Comparison of ENCODE assay signal across 12 cellular contexts in genomic region chr5:172879434-172879828, GRCh38. TPM values are rescaled to one million over a fixed set of nuclear protein-coding genes. Genes with fewer than 3 reads are reported as not detected.
A peak's percentile ranks its signal among the peaks of the same experiment; 100 is the strongest.
DNase-seq lines count a peak whose midpoint lies in the region; ATAC-seq and TF ChIP-seq lines count a peak whose summit lies in the region.
"Had no signal": no experiment of that assay in that cellular context is flagged by ENCODE, and none has a peak within 500 bp of the region (broad histone marks: within the 10 kb centered on the region; RNA-seq: fewer than 3 reads in every experiment).

No MANE protein-coding gene starts in this region.

- peaks cover 18% of the 10 kb centered on the region for H3K36me3 Mint-ChIP-seq in neural progenitor cell

- no peak overlapping the region for H2AFZ ChIP-seq in neural progenitor cell (replicated peaks)

- H3K9ac ChIP-seq in neural progenitor cell, result no peak overlapping the region

- H3K4me1 ChIP-seq in left ventricle myocardium inferior (peaks cover 63% of the 10 kb centered on the region), sigmoid colon (peaks cover 0 to 23% (median 9%) of the 10 kb centered on the region in 4 donors), neural progenitor cell (peaks cover 6% of the 10 kb centered on the region)

- no peaks in the 10 kb centered on the region for H3K79me2 ChIP-seq in neural progenitor cell (ENCODE audit: low read depth)

- no peak overlapping the region for H3K27ac Mint-ChIP-seq in neural progenitor cell
- H3K27ac Mint-ChIP-seq: activated CD8-positive, alpha-beta T cell treated with anti-CD3 and anti-CD28 coated beads for 36 hours; activated T-helper 17 cell treated with anti-CD3 and anti-CD28 coated beads, Interleukin-2, amount 50 U/mL, for 72 hours had no signal

- H3F3A ChIP-seq in neural progenitor cell (ENCODE audit: low read depth), result no peaks in the 10 kb centered on the region

- H3K4me3 ChIP-seq in left ventricle myocardium inferior (peak overlapping the region; percentile 28), sigmoid colon (no peak overlapping the region), neural progenitor cell (no peak overlapping the region)

- DNase-seq in Right ventricle myocardium inferior (ENCODE audit: missing footprints), result no peak
- no peak for DNase-seq in left cardiac atrium
- no peak for DNase-seq in left ventricle myocardium inferior
- DNase-seq in sigmoid colon, result no peak
- no peak for DNase-seq in NCI-H748 treated with DMSO at 0.1 percent for 48 hours (lab: John Stamatoyannopoulos, UW)
- no peak for DNase-seq in stimulated activated CD4-positive, alpha-beta T cell treated with anti-CD3 and anti-CD28 coated beads, Interleukin-2, amount 100 ng/mL, for 48 hours
- DNase-seq in neural progenitor cell (ENCODE audit: low spot score), result no peak
- DNase-seq: 8988T; activated CD8-positive, alpha-beta T cell treated with anti-CD3 and anti-CD28 coated beads for 36 hours; NCI-H1048 had no signal

- 79 to 84% methylated on average over 8 of the region's 8 CpGs for WGBS in sigmoid colon, 2 donors

- H3K4me3 Mint-ChIP-seq in neural progenitor cell, result no peak overlapping the region
- H3K4me3 Mint-ChIP-seq: activated CD8-positive, alpha-beta T cell treated with anti-CD3 and anti-CD28 coated beads for 36 hours; activated T-helper 17 cell treated with anti-CD3 and anti-CD28 coated beads, Interleukin-2, amount 50 U/mL, for 72 hours had no signal

- TF ChIP-seq EP300 in sigmoid colon (IDR thresholded peaks at IDR 0.05), result no peak

- peaks cover 10% of the 10 kb centered on the region for H3K36me3 ChIP-seq in left ventricle myocardium inferior
- peaks cover 0 to 3% (median 0%) of the 10 kb centered on the region in 4 donors for H3K36me3 ChIP-seq in sigmoid colon
- H3K36me3 ChIP-seq in neural progenitor cell, result no peaks in the 10 kb centered on the region

- H3K27ac ChIP-seq in left ventricle myocardium inferior (replicated peaks), result peak overlapping the region; percentile 85
- H3K27ac ChIP-seq in sigmoid colon, result peak overlapping the region; percentile 8 to 84 (median 67)
- H3K27ac ChIP-seq in neural progenitor cell, result no peak overlapping the region

- H3K27me3 ChIP-seq in left ventricle myocardium inferior (ENCODE audit: low read depth) (no peaks in the 10 kb centered on the region), sigmoid colon (no peaks in the 10 kb centered on the region), neural progenitor cell (no peaks in the 10 kb centered on the region)

- no peaks in the 10 kb centered on the region for H3K27me3 Mint-ChIP-seq in neural progenitor cell (ENCODE audit: insufficient read depth, low read depth)
- H3K27me3 Mint-ChIP-seq: activated CD8-positive, alpha-beta T cell treated with anti-CD3 and anti-CD28 coated beads for 36 hours; activated T-helper 17 cell treated with anti-CD3 and anti-CD28 coated beads, Interleukin-2, amount 50 U/mL, for 72 hours had no signal

- no peaks in the 10 kb centered on the region for H3K9me3 Mint-ChIP-seq in neural progenitor cell
- H3K9me3 Mint-ChIP-seq: activated CD8-positive, alpha-beta T cell treated with anti-CD3 and anti-CD28 coated beads for 36 hours; activated T-helper 17 cell treated with anti-CD3 and anti-CD28 coated beads, Interleukin-2, amount 50 U/mL, for 72 hours had no signal

- TF ChIP-seq CTCF in left ventricle myocardium inferior (IDR thresholded peaks at IDR 0.05; ENCODE audit: borderline replicate concordance) (no peak), sigmoid colon (IDR thresholded peaks at IDR 0.05) (no peak), neural progenitor cell (IDR thresholded peaks at IDR 0.05) (no peak)

- ATAC-seq in Right ventricle myocardium inferior (peak; percentile 18), left cardiac atrium (no peak), HG03432 (IDR thresholded peaks at IDR 0.05; ENCODE audit: unreplicated experiment) (no peak)
- ATAC-seq: activated CD8-positive, alpha-beta T cell treated with anti-CD3 and anti-CD28 coated beads for 36 hours; activated T-helper 17 cell treated with anti-CD3 and anti-CD28 coated beads, Interleukin-2, amount 50 U/mL, for 72 hours had no signal

- H3K4me1 Mint-ChIP-seq in neural progenitor cell, result peaks cover 12% of the 10 kb centered on the region

- peaks cover 8% of the 10 kb centered on the region for H3K9me3 ChIP-seq in left ventricle myocardium inferior (replicated peaks)
- no peaks in the 10 kb centered on the region for H3K9me3 ChIP-seq in sigmoid colon
- no peaks in the 10 kb centered on the region for H3K9me3 ChIP-seq in neural progenitor cell (ENCODE audit: low read depth)

- intact Hi-C loops in Right ventricle myocardium inferior (cut with DNase I), result no loop called here
- intact Hi-C loops in left cardiac atrium (cut with DNase I), result no loop called here
- intact Hi-C loops in left ventricle myocardium inferior (cut with micrococcal nuclease), result no loop called here
- intact Hi-C loops in sigmoid colon (cut with DNase I), result no loop called here

- TF ChIP-seq POLR2A in sigmoid colon (IDR thresholded peaks at IDR 0.05), result no peak

- H3K4me2 ChIP-seq in neural progenitor cell, result no peak overlapping the region

- H4K20me1 ChIP-seq in neural progenitor cell (ENCODE audit: low read depth), result peaks cover 26% of the 10 kb centered on the region

RNA-seq across cellular contexts. Expression of gene ERGIC1, which starts 45.4 kb away (rescaled TPM):
- 74.8 TPM for total RNA-seq in Right ventricle myocardium inferior
- total RNA-seq in left cardiac atrium, result 10 to 100 TPM; 77.3 to 90.8 TPM
- total RNA-seq in left ventricle myocardium inferior, result 79.4 TPM
- total RNA-seq in sigmoid colon, result 100 to 1,000 TPM in 1 of 4 donors, 10 to 100 TPM in 3; 80.6 to 117 (median 95.7) TPM
- polyA plus RNA-seq in sigmoid colon, result 100 to 1,000 TPM; 125 to 160 (median 132) TPM
- total RNA-seq in neural progenitor cell (ENCODE audit: low replicate concordance), result 28.7 and 50.8 TPM in 2 replicates
